Comparison of ENCODE assay signal across 7 cellular contexts in the genomic region with DNA sequence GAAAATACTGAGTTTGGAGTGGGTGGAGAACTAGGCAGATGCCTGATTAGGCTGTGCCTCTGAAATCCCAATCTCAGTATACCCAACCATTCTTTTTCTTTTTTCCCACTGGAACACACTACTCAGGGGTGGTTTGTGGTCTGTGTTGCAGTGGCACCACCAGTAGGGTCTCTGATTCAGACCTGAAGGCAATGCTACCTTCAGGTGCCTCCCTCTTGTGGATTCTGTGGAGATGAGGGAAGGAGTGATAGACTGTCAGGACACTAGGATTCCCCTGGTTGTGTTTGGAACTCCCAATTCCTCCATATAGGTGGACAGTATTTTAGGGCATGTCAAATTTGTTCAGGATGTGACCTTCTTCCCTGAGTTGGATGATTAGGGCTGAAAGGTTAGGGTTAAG.
"Had no signal": no experiment of that assay in that cellular context is flagged by ENCODE, and none has a peak within 500 bp of the region (broad histone marks: within the 10 kb centered on the region; RNA-seq: fewer than 3 reads in every experiment).

No MANE protein-coding gene starts in this region.

- DNase-seq: GOT3, H9, HCEC 1CT, KG1 had no signal

- FAIRE-seq: H54, HTR-8/SVneo had no signal

- H3K9me3 Mint-ChIP-seq: H9 had no signal

- H3K27ac Mint-ChIP-seq: H9, IgD-negative memory B cell had no signal

- H3K4me3 Mint-ChIP-seq: H9, IgD-negative memory B cell had no signal
